1 cellular context compared by ENCODE assay signal in the genomic region with DNA sequence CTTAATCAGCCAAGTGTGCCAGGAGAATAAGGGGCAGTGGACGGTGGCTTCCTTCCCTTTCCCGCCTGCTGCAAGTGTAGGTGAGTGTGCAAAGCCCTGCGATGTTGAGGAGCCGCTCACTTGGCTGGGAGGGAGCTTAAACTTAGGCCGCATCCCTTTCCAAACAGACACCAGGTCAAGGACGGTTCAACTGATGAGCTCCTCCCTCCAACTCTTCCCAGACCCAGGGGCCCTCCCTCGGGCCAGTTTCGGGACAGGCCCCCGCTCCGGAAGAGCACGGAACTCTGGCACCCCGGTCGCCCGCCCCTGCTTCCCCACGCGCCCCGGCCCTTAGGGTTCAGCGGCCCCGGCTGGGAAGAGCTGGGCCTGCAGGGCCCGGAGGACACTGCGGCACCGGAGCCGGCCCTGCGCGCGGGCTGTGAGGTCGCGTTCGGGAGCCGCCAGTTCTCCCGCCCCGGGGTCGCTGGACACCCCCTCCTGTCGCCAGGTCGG.
A peak's percentile ranks its signal among the peaks of the same experiment; 100 is the strongest.
TF ChIP-seq lines count a peak whose summit lies in the region.

No MANE protein-coding gene starts in this region.

TF ChIP-seq in HepG2, 621 proteins besides CTCF, POLR2A, EP300 and RAD21 (continued from another document and continues in another):
- TF ChIP-seq, protein P1, sequence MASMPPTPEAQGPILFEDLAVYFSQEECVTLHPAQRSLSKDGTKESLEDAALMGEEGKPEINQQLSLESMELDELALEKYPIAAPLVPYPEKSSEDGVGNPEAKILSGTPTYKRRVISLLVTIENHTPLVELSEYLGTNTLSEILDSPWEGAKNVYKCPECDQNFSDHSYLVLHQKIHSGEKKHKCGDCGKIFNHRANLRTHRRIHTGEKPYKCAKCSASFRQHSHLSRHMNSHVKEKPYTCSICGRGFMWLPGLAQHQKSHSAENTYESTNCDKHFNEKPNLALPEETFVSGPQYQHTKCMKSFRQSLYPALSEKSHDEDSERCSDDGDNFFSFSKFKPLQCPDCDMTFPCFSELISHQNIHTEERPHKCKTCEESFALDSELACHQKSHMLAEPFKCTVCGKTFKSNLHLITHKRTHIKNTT (CRISPR knock-in tag; IDR thresholded peaks at IDR 0.05): no peak
- peak; percentile 46 for TF ChIP-seq SP5 (CRISPR knock-in tag; IDR thresholded peaks at IDR 0.05; ENCODE audit: borderline replicate concordance, low read depth)
- no peak for TF ChIP-seq JUN (CRISPR knock-in tag; IDR thresholded peaks at IDR 0.05)
- TF ChIP-seq ZNF547 (CRISPR knock-in tag; IDR thresholded peaks at IDR 0.05): 0 out of 2 replicates have a peak, but pooled peaks have one; percentile 54
- TF ChIP-seq ZNF879 (CRISPR knock-in tag; IDR thresholded peaks at IDR 0.05): no peak
- peak; percentile 8; the same call in 1 of the 2 replicates for TF ChIP-seq ISL2 (CRISPR knock-in tag; IDR thresholded peaks at IDR 0.05)
- TF ChIP-seq ZNF577 (CRISPR knock-in tag; IDR thresholded peaks at IDR 0.05; ENCODE audit: borderline replicate concordance, low read depth): no peak
- TF ChIP-seq ZNF510 (CRISPR knock-in tag; IDR thresholded peaks at IDR 0.05; ENCODE audit: low read depth): no peak
- no peak for TF ChIP-seq ZNF451 (CRISPR knock-in tag; IDR thresholded peaks at IDR 0.05)
- no peak for TF ChIP-seq ZNF543 (CRISPR knock-in tag; IDR thresholded peaks at IDR 0.05)
- peak; percentile 5; the same call in 1 of the 2 replicates for TF ChIP-seq ZNF790 (CRISPR knock-in tag; IDR thresholded peaks at IDR 0.05; ENCODE audit: borderline replicate concordance)
- TF ChIP-seq PAWR (CRISPR knock-in tag; IDR thresholded peaks at IDR 0.05; ENCODE audit: borderline replicate concordance): no peak
- TF ChIP-seq, protein P2, sequence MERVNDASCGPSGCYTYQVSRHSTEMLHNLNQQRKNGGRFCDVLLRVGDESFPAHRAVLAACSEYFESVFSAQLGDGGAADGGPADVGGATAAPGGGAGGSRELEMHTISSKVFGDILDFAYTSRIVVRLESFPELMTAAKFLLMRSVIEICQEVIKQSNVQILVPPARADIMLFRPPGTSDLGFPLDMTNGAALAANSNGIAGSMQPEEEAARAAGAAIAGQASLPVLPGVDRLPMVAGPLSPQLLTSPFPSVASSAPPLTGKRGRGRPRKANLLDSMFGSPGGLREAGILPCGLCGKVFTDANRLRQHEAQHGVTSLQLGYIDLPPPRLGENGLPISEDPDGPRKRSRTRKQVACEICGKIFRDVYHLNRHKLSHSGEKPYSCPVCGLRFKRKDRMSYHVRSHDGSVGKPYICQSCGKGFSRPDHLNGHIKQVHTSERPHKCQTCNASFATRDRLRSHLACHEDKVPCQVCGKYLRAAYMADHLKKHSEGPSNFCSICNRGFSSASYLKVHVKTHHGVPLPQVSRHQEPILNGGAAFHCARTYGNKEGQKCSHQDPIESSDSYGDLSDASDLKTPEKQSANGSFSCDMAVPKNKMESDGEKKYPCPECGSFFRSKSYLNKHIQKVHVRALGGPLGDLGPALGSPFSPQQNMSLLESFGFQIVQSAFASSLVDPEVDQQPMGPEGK (CRISPR knock-in tag; IDR thresholded peaks at IDR 0.05): peak; percentile 58; the same call in 1 of the 2 replicates
- no peak for TF ChIP-seq SOX13 (IDR thresholded peaks at IDR 0.05)
- TF ChIP-seq SOX13 (CRISPR knock-in tag; conservative IDR thresholded peaks at IDR 0.05 in 1 of 2, IDR thresholded peaks at IDR 0.05 in 1 of 2): 0 out of 4 replicates have a peak, but pooled peaks of 1 of the 2 experiments have one; percentile 6
- TF ChIP-seq ZFP82 (CRISPR knock-in tag; IDR thresholded peaks at IDR 0.05; ENCODE audit: borderline replicate concordance): no peak
- peak; percentile 25; the same call in 1 of the 2 replicates for TF ChIP-seq ZNF441 (CRISPR knock-in tag; IDR thresholded peaks at IDR 0.05; ENCODE audit: borderline replicate concordance)
- TF ChIP-seq ZNF75D (CRISPR knock-in tag; IDR thresholded peaks at IDR 0.05; ENCODE audit: borderline replicate concordance): no peak
- peak; percentile 73 for TF ChIP-seq RXRA (CRISPR knock-in tag; IDR thresholded peaks at IDR 0.05)
- TF ChIP-seq, protein P3, sequence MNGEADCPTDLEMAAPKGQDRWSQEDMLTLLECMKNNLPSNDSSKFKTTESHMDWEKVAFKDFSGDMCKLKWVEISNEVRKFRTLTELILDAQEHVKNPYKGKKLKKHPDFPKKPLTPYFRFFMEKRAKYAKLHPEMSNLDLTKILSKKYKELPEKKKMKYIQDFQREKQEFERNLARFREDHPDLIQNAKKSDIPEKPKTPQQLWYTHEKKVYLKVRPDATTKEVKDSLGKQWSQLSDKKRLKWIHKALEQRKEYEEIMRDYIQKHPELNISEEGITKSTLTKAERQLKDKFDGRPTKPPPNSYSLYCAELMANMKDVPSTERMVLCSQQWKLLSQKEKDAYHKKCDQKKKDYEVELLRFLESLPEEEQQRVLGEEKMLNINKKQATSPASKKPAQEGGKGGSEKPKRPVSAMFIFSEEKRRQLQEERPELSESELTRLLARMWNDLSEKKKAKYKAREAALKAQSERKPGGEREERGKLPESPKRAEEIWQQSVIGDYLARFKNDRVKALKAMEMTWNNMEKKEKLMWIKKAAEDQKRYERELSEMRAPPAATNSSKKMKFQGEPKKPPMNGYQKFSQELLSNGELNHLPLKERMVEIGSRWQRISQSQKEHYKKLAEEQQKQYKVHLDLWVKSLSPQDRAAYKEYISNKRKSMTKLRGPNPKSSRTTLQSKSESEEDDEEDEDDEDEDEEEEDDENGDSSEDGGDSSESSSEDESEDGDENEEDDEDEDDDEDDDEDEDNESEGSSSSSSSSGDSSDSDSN (CRISPR knock-in tag; IDR thresholded peaks at IDR 0.05): peak; percentile 77
- TF ChIP-seq, protein P4, sequence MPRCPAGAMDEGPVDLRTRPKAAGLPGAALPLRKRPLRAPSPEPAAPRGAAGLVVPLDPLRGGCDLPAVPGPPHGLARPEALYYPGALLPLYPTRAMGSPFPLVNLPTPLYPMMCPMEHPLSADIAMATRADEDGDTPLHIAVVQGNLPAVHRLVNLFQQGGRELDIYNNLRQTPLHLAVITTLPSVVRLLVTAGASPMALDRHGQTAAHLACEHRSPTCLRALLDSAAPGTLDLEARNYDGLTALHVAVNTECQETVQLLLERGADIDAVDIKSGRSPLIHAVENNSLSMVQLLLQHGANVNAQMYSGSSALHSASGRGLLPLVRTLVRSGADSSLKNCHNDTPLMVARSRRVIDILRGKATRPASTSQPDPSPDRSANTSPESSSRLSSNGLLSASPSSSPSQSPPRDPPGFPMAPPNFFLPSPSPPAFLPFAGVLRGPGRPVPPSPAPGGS (CRISPR knock-in tag; IDR thresholded peaks at IDR 0.05): no peak
- TF ChIP-seq CREM (IDR thresholded peaks at IDR 0.05): no peak
- no peak for TF ChIP-seq CREM (CRISPR knock-in tag; IDR thresholded peaks at IDR 0.05)
- TF ChIP-seq RAD51 (IDR thresholded peaks at IDR 0.05; ENCODE audit: borderline replicate concordance): no peak
- TF ChIP-seq TBX2 (CRISPR knock-in tag; IDR thresholded peaks at IDR 0.05; ENCODE audit: borderline replicate concordance): peak; percentile 11; the same call in 1 of the 2 replicates
- TF ChIP-seq, protein P5, sequence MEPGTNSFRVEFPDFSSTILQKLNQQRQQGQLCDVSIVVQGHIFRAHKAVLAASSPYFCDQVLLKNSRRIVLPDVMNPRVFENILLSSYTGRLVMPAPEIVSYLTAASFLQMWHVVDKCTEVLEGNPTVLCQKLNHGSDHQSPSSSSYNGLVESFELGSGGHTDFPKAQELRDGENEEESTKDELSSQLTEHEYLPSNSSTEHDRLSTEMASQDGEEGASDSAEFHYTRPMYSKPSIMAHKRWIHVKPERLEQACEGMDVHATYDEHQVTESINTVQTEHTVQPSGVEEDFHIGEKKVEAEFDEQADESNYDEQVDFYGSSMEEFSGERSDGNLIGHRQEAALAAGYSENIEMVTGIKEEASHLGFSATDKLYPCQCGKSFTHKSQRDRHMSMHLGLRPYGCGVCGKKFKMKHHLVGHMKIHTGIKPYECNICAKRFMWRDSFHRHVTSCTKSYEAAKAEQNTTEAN (CRISPR knock-in tag; conservative IDR thresholded peaks at IDR 0.05): peak; percentile 62; the same call in 1 of the 2 replicates
- TF ChIP-seq, protein P6, sequence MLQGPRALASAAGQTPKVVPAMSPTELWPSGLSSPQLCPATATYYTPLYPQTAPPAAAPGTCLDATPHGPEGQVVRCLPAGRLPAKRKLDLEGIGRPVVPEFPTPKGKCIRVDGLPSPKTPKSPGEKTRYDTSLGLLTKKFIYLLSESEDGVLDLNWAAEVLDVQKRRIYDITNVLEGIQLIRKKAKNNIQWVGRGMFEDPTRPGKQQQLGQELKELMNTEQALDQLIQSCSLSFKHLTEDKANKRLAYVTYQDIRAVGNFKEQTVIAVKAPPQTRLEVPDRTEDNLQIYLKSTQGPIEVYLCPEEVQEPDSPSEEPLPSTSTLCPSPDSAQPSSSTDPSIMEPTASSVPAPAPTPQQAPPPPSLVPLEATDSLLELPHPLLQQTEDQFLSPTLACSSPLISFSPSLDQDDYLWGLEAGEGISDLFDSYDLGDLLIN (CRISPR knock-in tag; IDR thresholded peaks at IDR 0.05; ENCODE audit: borderline replicate concordance): no peak
- TF ChIP-seq NRL (CRISPR knock-in tag; IDR thresholded peaks at IDR 0.05; ENCODE audit: borderline replicate concordance): peak; percentile 51; the same call in 1 of the 2 replicates
- no peak for TF ChIP-seq ZNF33B (CRISPR knock-in tag; IDR thresholded peaks at IDR 0.05)
- TF ChIP-seq, protein P7, sequence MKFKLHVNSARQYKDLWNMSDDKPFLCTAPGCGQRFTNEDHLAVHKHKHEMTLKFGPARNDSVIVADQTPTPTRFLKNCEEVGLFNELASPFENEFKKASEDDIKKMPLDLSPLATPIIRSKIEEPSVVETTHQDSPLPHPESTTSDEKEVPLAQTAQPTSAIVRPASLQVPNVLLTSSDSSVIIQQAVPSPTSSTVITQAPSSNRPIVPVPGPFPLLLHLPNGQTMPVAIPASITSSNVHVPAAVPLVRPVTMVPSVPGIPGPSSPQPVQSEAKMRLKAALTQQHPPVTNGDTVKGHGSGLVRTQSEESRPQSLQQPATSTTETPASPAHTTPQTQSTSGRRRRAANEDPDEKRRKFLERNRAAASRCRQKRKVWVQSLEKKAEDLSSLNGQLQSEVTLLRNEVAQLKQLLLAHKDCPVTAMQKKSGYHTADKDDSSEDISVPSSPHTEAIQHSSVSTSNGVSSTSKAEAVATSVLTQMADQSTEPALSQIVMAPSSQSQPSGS (CRISPR knock-in tag; IDR thresholded peaks at IDR 0.05): no peak
- no peak for TF ChIP-seq EED (CRISPR knock-in tag; IDR thresholded peaks at IDR 0.05)
- TF ChIP-seq ZFX (CRISPR knock-in tag; IDR thresholded peaks at IDR 0.05; ENCODE audit: low read depth): peak; percentile 75; the same call in 1 of the 2 replicates
- TF ChIP-seq, protein P8, sequence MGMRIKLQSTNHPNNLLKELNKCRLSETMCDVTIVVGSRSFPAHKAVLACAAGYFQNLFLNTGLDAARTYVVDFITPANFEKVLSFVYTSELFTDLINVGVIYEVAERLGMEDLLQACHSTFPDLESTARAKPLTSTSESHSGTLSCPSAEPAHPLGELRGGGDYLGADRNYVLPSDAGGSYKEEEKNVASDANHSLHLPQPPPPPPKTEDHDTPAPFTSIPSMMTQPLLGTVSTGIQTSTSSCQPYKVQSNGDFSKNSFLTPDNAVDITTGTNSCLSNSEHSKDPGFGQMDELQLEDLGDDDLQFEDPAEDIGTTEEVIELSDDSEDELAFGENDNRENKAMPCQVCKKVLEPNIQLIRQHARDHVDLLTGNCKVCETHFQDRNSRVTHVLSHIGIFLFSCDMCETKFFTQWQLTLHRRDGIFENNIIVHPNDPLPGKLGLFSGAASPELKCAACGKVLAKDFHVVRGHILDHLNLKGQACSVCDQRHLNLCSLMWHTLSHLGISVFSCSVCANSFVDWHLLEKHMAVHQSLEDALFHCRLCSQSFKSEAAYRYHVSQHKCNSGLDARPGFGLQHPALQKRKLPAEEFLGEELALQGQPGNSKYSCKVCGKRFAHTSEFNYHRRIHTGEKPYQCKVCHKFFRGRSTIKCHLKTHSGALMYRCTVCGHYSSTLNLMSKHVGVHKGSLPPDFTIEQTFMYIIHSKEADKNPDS (CRISPR knock-in tag; IDR thresholded peaks at IDR 0.05): peak; percentile 15; the same call in 1 of the 2 replicates
- TF ChIP-seq, protein P9, sequence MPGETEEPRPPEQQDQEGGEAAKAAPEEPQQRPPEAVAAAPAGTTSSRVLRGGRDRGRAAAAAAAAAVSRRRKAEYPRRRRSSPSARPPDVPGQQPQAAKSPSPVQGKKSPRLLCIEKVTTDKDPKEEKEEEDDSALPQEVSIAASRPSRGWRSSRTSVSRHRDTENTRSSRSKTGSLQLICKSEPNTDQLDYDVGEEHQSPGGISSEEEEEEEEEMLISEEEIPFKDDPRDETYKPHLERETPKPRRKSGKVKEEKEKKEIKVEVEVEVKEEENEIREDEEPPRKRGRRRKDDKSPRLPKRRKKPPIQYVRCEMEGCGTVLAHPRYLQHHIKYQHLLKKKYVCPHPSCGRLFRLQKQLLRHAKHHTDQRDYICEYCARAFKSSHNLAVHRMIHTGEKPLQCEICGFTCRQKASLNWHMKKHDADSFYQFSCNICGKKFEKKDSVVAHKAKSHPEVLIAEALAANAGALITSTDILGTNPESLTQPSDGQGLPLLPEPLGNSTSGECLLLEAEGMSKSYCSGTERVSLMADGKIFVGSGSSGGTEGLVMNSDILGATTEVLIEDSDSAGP (CRISPR knock-in tag; IDR thresholded peaks at IDR 0.05; ENCODE audit: borderline replicate concordance): 0 out of 2 replicates have a peak, but pooled peaks have one; percentile 49
- TF ChIP-seq, protein P10, sequence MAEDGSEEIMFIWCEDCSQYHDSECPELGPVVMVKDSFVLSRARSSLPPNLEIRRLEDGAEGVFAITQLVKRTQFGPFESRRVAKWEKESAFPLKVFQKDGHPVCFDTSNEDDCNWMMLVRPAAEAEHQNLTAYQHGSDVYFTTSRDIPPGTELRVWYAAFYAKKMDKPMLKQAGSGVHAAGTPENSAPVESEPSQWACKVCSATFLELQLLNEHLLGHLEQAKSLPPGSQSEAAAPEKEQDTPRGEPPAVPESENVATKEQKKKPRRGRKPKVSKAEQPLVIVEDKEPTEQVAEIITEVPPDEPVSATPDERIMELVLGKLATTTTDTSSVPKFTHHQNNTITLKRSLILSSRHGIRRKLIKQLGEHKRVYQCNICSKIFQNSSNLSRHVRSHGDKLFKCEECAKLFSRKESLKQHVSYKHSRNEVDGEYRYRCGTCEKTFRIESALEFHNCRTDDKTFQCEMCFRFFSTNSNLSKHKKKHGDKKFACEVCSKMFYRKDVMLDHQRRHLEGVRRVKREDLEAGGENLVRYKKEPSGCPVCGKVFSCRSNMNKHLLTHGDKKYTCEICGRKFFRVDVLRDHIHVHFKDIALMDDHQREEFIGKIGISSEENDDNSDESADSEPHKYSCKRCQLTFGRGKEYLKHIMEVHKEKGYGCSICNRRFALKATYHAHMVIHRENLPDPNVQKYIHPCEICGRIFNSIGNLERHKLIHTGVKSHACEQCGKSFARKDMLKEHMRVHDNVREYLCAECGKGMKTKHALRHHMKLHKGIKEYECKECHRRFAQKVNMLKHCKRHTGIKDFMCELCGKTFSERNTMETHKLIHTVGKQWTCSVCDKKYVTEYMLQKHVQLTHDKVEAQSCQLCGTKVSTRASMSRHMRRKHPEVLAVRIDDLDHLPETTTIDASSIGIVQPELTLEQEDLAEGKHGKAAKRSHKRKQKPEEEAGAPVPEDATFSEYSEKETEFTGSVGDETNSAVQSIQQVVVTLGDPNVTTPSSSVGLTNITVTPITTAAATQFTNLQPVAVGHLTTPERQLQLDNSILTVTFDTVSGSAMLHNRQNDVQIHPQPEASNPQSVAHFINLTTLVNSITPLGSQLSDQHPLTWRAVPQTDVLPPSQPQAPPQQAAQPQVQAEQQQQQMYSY (CRISPR knock-in tag; IDR thresholded peaks at IDR 0.05): no peak
- TF ChIP-seq ARID2 (CRISPR knock-in tag; IDR thresholded peaks at IDR 0.05; ENCODE audit: borderline replicate concordance): peak; percentile 75; the same call in 1 of the 2 replicates
- no peak for TF ChIP-seq ZNF282 (IDR thresholded peaks at IDR 0.05; ENCODE audit: partially characterized antibody)
- TF ChIP-seq ZFY (CRISPR knock-in tag; IDR thresholded peaks at IDR 0.05): peak; percentile 70; the same call in 1 of the 2 replicates
- no peak for TF ChIP-seq MAFK (conservative IDR thresholded peaks at IDR 0.05 in 1 of 2, IDR thresholded peaks at IDR 0.05 in 1 of 2; ENCODE audit: low read length in 2 of 2)
